8 cellular contexts compared by ENCODE assay signal in genomic region chr10:50417486-50417905, GRCh38.
DNase-seq lines count a peak whose midpoint lies in the region; ATAC-seq and TF ChIP-seq lines count a peak whose summit lies in the region.

No MANE protein-coding gene starts in this region.

- no peak for TF ChIP-seq CTCF in spleen (IDR thresholded peaks at IDR 0.05 in 8 of 11, conservative IDR thresholded peaks at IDR 0.05 in 3 of 11)

- TF ChIP-seq POLR2A in GM18505 (IDR thresholded peaks at IDR 0.05; ENCODE audit: borderline replicate concordance, extremely low read depth, insufficient read depth, insufficient read length), result no peak
- TF ChIP-seq POLR2A in spleen (IDR thresholded peaks at IDR 0.05), result no peak

- H3K4me3 ChIP-seq in iPS-18c (ENCODE audit: insufficient read depth, low read depth, low read length), result peak overlapping the region; percentile 57
- peak overlapping the region; percentile 58 to 81 (median 65) for H3K4me3 ChIP-seq in spleen

- 19 to 34% (median 21%) methylated on average over 6 of the region's 6 CpGs for WGBS in spleen, 5 donors

- H3K27me3 ChIP-seq in spleen (replicated peaks in 1 of 7), result no peaks in the 10 kb centered on the region

- no peaks in the 10 kb centered on the region for H3K9me3 ChIP-seq in iPS-18c (ENCODE audit: control insufficient read depth, insufficient read depth, low read length)
- no peaks in the 10 kb centered on the region for H3K9me3 ChIP-seq in spleen

- intact Hi-C loops in spleen (cut with DNase I; ENCODE audit: low total_unique reads), result loop anchor here (5.0 kb wide), 1 partner anchor 205 kb away; the partner anchor contains the start of gene SGMS1

- ATAC-seq in GM18505 (IDR thresholded peaks at IDR 0.05; ENCODE audit: unreplicated experiment), result peak; percentile 6
- ATAC-seq in HG03378 (IDR thresholded peaks at IDR 0.05; ENCODE audit: unreplicated experiment), result peak; percentile 19
- ATAC-seq in HG03521 (IDR thresholded peaks at IDR 0.05; ENCODE audit: unreplicated experiment), result no peak

- DNase-seq in spleen, result no peak
- no peak for DNase-seq in stimulated activated CD4-positive, alpha-beta T cell treated with anti-CD3 and anti-CD28 coated beads, Interleukin-1b, Interleukin-23, amount 100 ng/mL, for 48 hours
- no peak for DNase-seq in SKM-1 (lab: John Stamatoyannopoulos, UW; ENCODE audit: unreplicated experiment)

- H3K27ac ChIP-seq in angular gyrus (ENCODE audit: low read depth, low read length) (peak overlapping the region; percentile 54), spleen (peak overlapping the region; percentile 37 to 87 (median 80))

- H3K4me1 ChIP-seq in spleen, result peaks cover 0 to 75% (median 38%) of the 10 kb centered on the region in 6 donors

- no peaks in the 10 kb centered on the region for H3K36me3 ChIP-seq in spleen
